In genomic region chr15:70503798-70504304, GRCh38 we compare ENCODE assay signal across 8 cellular contexts.
DNase-seq lines count a peak whose midpoint lies in the region; ATAC-seq and TF ChIP-seq lines count a peak whose summit lies in the region.
"Had no signal": no experiment of that assay in that cellular context is flagged by ENCODE, and none has a peak within 500 bp of the region (broad histone marks: within the 10 kb centered on the region; RNA-seq: fewer than 3 reads in every experiment).

No MANE protein-coding gene starts in this region.

- peaks cover 0 to 6% of the 10 kb centered on the region in 2 donors for H3K36me3 Mint-ChIP-seq in CD4-positive, alpha-beta memory T cell

- peak overlapping the region; percentile 23 to 67 for H3K18ac ChIP-seq in mesenchymal stem cell (ENCODE audit: low read depth in 1 of 2, low read length in 2 of 2)

- peak overlapping the region; percentile 35 for H2BK120ac ChIP-seq in mesenchymal stem cell (ENCODE audit: low read depth, low read length)

- H3K27ac Mint-ChIP-seq in CD4-positive, alpha-beta memory T cell, result peak overlapping the region in 1 of 7 donors; percentile 23

- no peaks in the 10 kb centered on the region for H3K79me1 ChIP-seq in mesenchymal stem cell (replicated peaks; ENCODE audit: low read length, poor library complexity, severe bottlenecking)

- H4K20me1 ChIP-seq in OCI-LY7 (ENCODE audit: insufficient read depth, low read length), result no peaks in the 10 kb centered on the region

- intact Hi-C loops in CD4-positive, alpha-beta memory T cell (cut with micrococcal nuclease), result no loop called here
- intact Hi-C loops in OCI-LY7 (cut with micrococcal nuclease; ENCODE audit: unreplicated experiment), result loop anchor here (1.0 to 5.0 kb wide), 2 partner anchors 12 to 407 kb away; partner anchors contain the start of gene TLE3

- H3K23ac ChIP-seq in mesenchymal stem cell (ENCODE audit: low read length in 2 of 2), result no peak overlapping the region

- no peak overlapping the region for H3K27ac ChIP-seq in CD4-positive, alpha-beta memory T cell (ENCODE audit: low read depth, low read length)
- peak overlapping the region; percentile 86 for H3K27ac ChIP-seq in OCI-LY7 (ENCODE audit: low read depth, low read length, poor library complexity, severe bottlenecking)
- no peak overlapping the region for H3K27ac ChIP-seq in mesenchymal stem cell (ENCODE audit: low read length, poor library complexity, severe bottlenecking)

- no peak overlapping the region for H3K9ac ChIP-seq in mesenchymal stem cell (ENCODE audit: low read length)

- H3K4me1 ChIP-seq in CD4-positive, alpha-beta memory T cell (ENCODE audit: insufficient read depth, low read length), result peaks cover 56% of the 10 kb centered on the region
- H3K4me1 ChIP-seq in OCI-LY7 (ENCODE audit: insufficient read depth, low read length, poor library complexity, severe bottlenecking), result peaks cover 61% of the 10 kb centered on the region
- H3K4me1 ChIP-seq in mesenchymal stem cell (ENCODE audit: control insufficient read depth, insufficient read depth, low read depth, low read length), result peaks cover 35% of the 10 kb centered on the region

- no TSS peak for BruUV-seq in OCI-LY7 (replicated peaks; lab: Mats Ljungman, UMichigan)

- H3K9me3 Mint-ChIP-seq in CD4-positive, alpha-beta memory T cell, result peaks cover 0 to 17% (median under 1%) of the 10 kb centered on the region in 8 donors

- H3K36me3 ChIP-seq in CD4-positive, alpha-beta memory T cell (ENCODE audit: insufficient read depth, low read length), result no peaks in the 10 kb centered on the region
- H3K36me3 ChIP-seq in OCI-LY7 (ENCODE audit: insufficient read depth, low read length) (no peaks in the 10 kb centered on the region; the same call in 1 of the 2 replicates), mesenchymal stem cell (ENCODE audit: control insufficient read depth in 1 of 2, insufficient read depth in 2 of 2, low read depth in 1 of 2, low read length in 2 of 2) (no peaks in the 10 kb centered on the region)

- no peak overlapping the region for H4K8ac ChIP-seq in mesenchymal stem cell (ENCODE audit: low read length)

- H3K4me2 ChIP-seq in OCI-LY7 (ENCODE audit: low read length) (peak overlapping the region; percentile 74), mesenchymal stem cell (ENCODE audit: low read length, poor library complexity, severe bottlenecking) (no peak overlapping the region)

- DNase-seq in CD4-positive, alpha-beta memory T cell, result no peak
- DNase-seq in OCI-LY7 (ENCODE audit: low spot score) (no peak), mesenchymal stem cell (no peak), NCI-H2196 treated with DMSO at 0.1 percent for 48 hours (lab: John Stamatoyannopoulos, UW; ENCODE audit: unreplicated experiment) (no peak), NCI-H187 treated with DMSO at 0.1 percent for 48 hours (lab: John Stamatoyannopoulos, UW) (no peak)
- DNase-seq in stimulated activated CD4-positive, alpha-beta T cell treated with anti-CD3 and anti-CD28 coated beads, Interleukin-2, amount 100 ng/mL, for 48 hours, result no peak
- DNase-seq: NCI-H526 had no signal

- H4K91ac ChIP-seq in mesenchymal stem cell (ENCODE audit: low read length), result no peak overlapping the region

- H2AFZ ChIP-seq in OCI-LY7 (ENCODE audit: low read length) (peak overlapping the region; percentile 55; the same call in 1 of the 2 replicates), mesenchymal stem cell (ENCODE audit: low read depth, low read length) (no peak overlapping the region)

- H3K4ac ChIP-seq in mesenchymal stem cell (ENCODE audit: low read depth in 1 of 2, low read length in 2 of 2), result peak overlapping the region in 1 of 2 experiments; percentile 66

- H3K79me2 ChIP-seq in OCI-LY7 (ENCODE audit: insufficient read depth, low read depth, low read length), result no peaks in the 10 kb centered on the region

- H3K9me3 ChIP-seq in CD4-positive, alpha-beta memory T cell (ENCODE audit: control insufficient read depth in 1 of 2, low read length in 2 of 2), result no peaks in the 10 kb centered on the region
- H3K9me3 ChIP-seq in OCI-LY7 (ENCODE audit: low read length) (no peaks in the 10 kb centered on the region), mesenchymal stem cell (ENCODE audit: control insufficient read depth, low read length) (peaks cover 2% of the 10 kb centered on the region)

- peak overlapping the region; percentile 62 for H2AK5ac ChIP-seq in mesenchymal stem cell (ENCODE audit: low read length, severe bottlenecking)

- CTCF ChIA-PET in CD4-positive, alpha-beta memory T cell (lab: Charles Lee; ENCODE audit: partially characterized antibody), result interaction anchor here (1.1 to 4.7 kb wide), 5 partner anchors 10 to 37 kb away, joined by 3 to 36 read pairs (median 17); no protein-coding TSS in a partner anchor
- CTCF ChIA-PET in OCI-LY7 (lab: Charles Lee; ENCODE audit: unreplicated experiment), result interaction anchor here (0.7 to 1.7 kb wide), 5 partner anchors 12 to 1041 kb away, joined by 3 to 15 read pairs (median 8); no protein-coding TSS in a partner anchor

- H2BK5ac ChIP-seq in mesenchymal stem cell (ENCODE audit: low read depth, low read length, poor library complexity, severe bottlenecking), result no peak overlapping the region

- H3K9me2 ChIP-seq in OCI-LY7 (ENCODE audit: insufficient read depth, low read length), result no peaks in the 10 kb centered on the region

- peak overlapping the region in 1 of 2 donors; percentile 2 for H3K4me3 ChIP-seq in CD4-positive, alpha-beta memory T cell (ENCODE audit: low read length in 2 of 2)
- H3K4me3 ChIP-seq in OCI-LY7 (ENCODE audit: low read depth, low read length, poor library complexity, severe bottlenecking), result peak overlapping the region; percentile 42
- H3K4me3 ChIP-seq in mesenchymal stem cell (ENCODE audit: insufficient read depth in 1 of 2, low read depth in 1 of 2, low read length in 2 of 2), result no peak overlapping the region

- 76% methylated on average over 10 of the region's 10 CpGs for WGBS in mesenchymal stem cell

- peak overlapping the region; percentile 78 for H2BK15ac ChIP-seq in mesenchymal stem cell (ENCODE audit: low read depth, poor library complexity, severe bottlenecking)

- ATAC-seq in GM18907 (IDR thresholded peaks at IDR 0.05; ENCODE audit: unreplicated experiment), result peak; percentile 11

- TF ChIP-seq CTCF in OCI-LY7 (conservative IDR thresholded peaks at IDR 0.05; ENCODE audit: low read length), result no peak

- peak overlapping the region; percentile 79 to 88 for H2BK12ac ChIP-seq in mesenchymal stem cell (ENCODE audit: low read length in 2 of 2)

- no peaks in the 10 kb centered on the region for H3K27me3 Mint-ChIP-seq in CD4-positive, alpha-beta memory T cell

- peak overlapping the region in 7 of 8 donors; percentile 29 to 76 (median 69) for H3K4me3 Mint-ChIP-seq in CD4-positive, alpha-beta memory T cell

- H3K14ac ChIP-seq in mesenchymal stem cell (ENCODE audit: low read length in 2 of 2), result no peak overlapping the region

- POLR2A ChIA-PET in CD4-positive, alpha-beta memory T cell (lab: Charles Lee; ENCODE audit: partially characterized antibody), result interaction anchor here (0.7 to 5.0 kb wide), 11 partner anchors 11 to 1052 kb away, joined by 3 to 39 read pairs (median 4); partner anchors contain the start of gene TLE3
- POLR2A ChIA-PET in OCI-LY7 (lab: Charles Lee), result interaction anchor here (0.6 to 3.3 kb wide), 11 partner anchors 8 to 1052 kb away, joined by 3 to 36 read pairs (median 4); partner anchors contain the start of gene RPLP1

- H3K4me1 Mint-ChIP-seq in CD4-positive, alpha-beta memory T cell, result peaks cover 33 to 62% (median 46%) of the 10 kb centered on the region in 4 donors

- no peaks in the 10 kb centered on the region for H3K27me3 ChIP-seq in CD4-positive, alpha-beta memory T cell (ENCODE audit: insufficient read depth, low read length)
- peaks cover 0 to 53% of the 10 kb centered on the region in 2 experiments for H3K27me3 ChIP-seq in mesenchymal stem cell (ENCODE audit: control insufficient read depth in 1 of 2, insufficient read depth in 1 of 2, low read length in 2 of 2)
